Comparison of ENCODE assay signal across 1 cellular context in the genomic region with DNA sequence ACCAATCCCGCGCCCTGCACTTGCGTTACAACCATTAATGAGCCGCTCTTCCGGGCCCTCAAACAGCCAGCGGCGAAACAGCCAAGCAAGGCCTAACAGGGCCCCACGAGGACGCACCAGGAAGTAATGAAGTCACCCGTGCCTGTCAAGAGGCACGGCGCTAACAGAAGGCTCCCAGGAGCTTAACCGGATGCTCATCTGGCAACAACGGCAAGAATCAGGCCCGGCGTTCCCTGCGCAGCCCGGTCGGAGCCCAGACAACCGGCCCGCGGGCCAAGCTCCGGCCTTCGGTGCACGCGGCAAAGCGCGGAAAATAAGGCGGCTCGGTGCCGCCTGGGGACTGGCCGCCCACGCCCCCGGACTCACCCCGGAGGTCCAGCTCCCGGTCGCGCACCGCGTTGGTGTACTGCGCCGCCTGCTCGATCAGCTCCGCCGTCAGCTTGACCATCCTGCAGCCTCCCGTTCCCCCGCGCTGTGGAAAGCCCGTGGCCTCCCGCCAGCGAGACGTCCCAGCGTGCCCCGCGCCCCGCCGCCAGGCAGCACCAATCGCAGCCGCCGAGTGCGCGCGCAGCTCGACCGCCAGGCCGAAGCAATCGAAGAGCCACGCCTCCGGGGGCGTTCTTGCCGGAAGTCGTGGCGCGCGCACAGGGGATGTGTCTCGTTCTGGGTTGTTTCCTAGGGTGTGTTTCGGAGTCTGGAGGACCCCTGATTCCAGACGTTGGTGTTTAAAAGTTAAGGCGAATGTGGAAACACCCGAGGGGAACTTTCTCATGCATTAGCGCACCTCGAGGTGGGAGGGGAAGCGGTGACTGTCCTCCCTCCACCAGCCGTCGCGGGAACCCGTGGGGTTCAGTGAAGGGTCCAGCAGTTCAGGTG.
A peak's percentile ranks its signal among the peaks of the same experiment; 100 is the strongest.
TF ChIP-seq lines count a peak whose summit lies in the region.

A gene (minus strand): TSS at position 518 of the 876 bp plus-strand sequence. CDS start 70 bp downstream, at position 448.

TF ChIP-seq in K562, 482 proteins besides CTCF, POLR2A, EP300 and RAD21 (continued from another document and continues in another):
- TF ChIP-seq, protein P1, sequence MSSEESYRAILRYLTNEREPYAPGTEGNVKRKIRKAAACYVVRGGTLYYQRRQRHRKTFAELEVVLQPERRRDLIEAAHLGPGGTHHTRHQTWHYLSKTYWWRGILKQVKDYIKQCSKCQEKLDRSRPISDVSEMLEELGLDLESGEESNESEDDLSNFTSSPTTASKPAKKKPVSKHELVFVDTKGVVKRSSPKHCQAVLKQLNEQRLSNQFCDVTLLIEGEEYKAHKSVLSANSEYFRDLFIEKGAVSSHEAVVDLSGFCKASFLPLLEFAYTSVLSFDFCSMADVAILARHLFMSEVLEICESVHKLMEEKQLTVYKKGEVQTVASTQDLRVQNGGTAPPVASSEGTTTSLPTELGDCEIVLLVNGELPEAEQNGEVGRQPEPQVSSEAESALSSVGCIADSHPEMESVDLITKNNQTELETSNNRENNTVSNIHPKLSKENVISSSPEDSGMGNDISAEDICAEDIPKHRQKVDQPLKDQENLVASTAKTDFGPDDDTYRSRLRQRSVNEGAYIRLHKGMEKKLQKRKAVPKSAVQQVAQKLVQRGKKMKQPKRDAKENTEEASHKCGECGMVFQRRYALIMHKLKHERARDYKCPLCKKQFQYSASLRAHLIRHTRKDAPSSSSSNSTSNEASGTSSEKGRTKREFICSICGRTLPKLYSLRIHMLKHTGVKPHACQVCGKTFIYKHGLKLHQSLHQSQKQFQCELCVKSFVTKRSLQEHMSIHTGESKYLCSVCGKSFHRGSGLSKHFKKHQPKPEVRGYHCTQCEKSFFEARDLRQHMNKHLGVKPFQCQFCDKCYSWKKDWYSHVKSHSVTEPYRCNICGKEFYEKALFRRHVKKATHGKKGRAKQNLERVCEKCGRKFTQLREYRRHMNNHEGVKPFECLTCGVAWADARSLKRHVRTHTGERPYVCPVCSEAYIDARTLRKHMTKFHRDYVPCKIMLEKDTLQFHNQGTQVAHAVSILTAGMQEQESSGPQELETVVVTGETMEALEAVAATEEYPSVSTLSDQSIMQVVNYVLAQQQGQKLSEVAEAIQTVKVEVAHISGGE (CRISPR knock-in tag; IDR thresholded peaks at IDR 0.05): peak in 1 of 3 experiments; percentile 90; a peak in 2 of 6 replicates
- TF ChIP-seq NCOA6 (IDR thresholded peaks at IDR 0.05) (peak; percentile 65; the same call in 1 of the 2 replicates), HNRNPUL1 (IDR thresholded peaks at IDR 0.05; ENCODE audit: low read length) (no peak), ZNF764 (CRISPR knock-in tag; IDR thresholded peaks at IDR 0.05; ENCODE audit: low read depth) (no peak), MCM5 (IDR thresholded peaks at IDR 0.05; ENCODE audit: low read depth) (no peak), ZNF431 (CRISPR knock-in tag; IDR thresholded peaks at IDR 0.05) (peak; percentile 45; the same call in 1 of the 2 replicates), NRF1 (conservative IDR thresholded peaks at IDR 0.05 in 1 of 2, IDR thresholded peaks at IDR 0.05 in 1 of 2) (peak; percentile 88 to 91), NFIX (CRISPR knock-in tag; IDR thresholded peaks at IDR 0.05; ENCODE audit: low read depth) (no peak), ZNF75A (CRISPR knock-in tag; IDR thresholded peaks at IDR 0.05) (no peak), ZNF175 (CRISPR knock-in tag; IDR thresholded peaks at IDR 0.05; ENCODE audit: low read depth) (0 out of 2 replicates have a peak, but pooled peaks have one; percentile 27), GABPB1 (CRISPR knock-in tag; IDR thresholded peaks at IDR 0.05) (peak; percentile 97), ESRRA (IDR thresholded peaks at IDR 0.05; ENCODE audit: borderline replicate concordance, low read depth) (peak; percentile 61), DMBX1 (CRISPR knock-in tag; IDR thresholded peaks at IDR 0.05; ENCODE audit: borderline replicate concordance) (no peak), BACH1 (tag; IDR thresholded peaks at IDR 0.05) (no peak), THRAP3 (IDR thresholded peaks at IDR 0.05; ENCODE audit: borderline replicate concordance) (no peak), ZSCAN29 (IDR thresholded peaks at IDR 0.05) (no peak), IRF2 (CRISPR knock-in tag; IDR thresholded peaks at IDR 0.05) (no peak), ASH1L (IDR thresholded peaks at IDR 0.05; ENCODE audit: borderline replicate concordance, low read depth, partially characterized antibody) (no peak), LEF1 (IDR thresholded peaks at IDR 0.05) (no peak), CBFB (CRISPR knock-in tag; IDR thresholded peaks at IDR 0.05) (no peak), HEY1 (CRISPR knock-in tag; IDR thresholded peaks at IDR 0.05; ENCODE audit: borderline replicate concordance) (no peak), SMAD2 (IDR thresholded peaks at IDR 0.05; ENCODE audit: low read depth, low read length) (no peak), HMG20A (CRISPR knock-in tag; conservative IDR thresholded peaks at IDR 0.05) (no peak), ZNF134 (CRISPR knock-in tag; conservative IDR thresholded peaks at IDR 0.05) (no peak), ZNF436 (CRISPR knock-in tag; IDR thresholded peaks at IDR 0.05) (no peak), RBM14 (IDR thresholded peaks at IDR 0.05; ENCODE audit: borderline replicate concordance, insufficient read depth, low read depth, low read length) (no peak), NCOA1 (IDR thresholded peaks at IDR 0.05; ENCODE audit: low read depth) (0 out of 2 replicates have a peak, but pooled peaks have one; percentile 34), ATF7 (IDR thresholded peaks at IDR 0.05) (peak; percentile 74)
- TF ChIP-seq, protein P2, sequence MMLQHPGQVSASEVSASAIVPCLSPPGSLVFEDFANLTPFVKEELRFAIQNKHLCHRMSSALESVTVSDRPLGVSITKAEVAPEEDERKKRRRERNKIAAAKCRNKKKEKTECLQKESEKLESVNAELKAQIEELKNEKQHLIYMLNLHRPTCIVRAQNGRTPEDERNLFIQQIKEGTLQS (IDR thresholded peaks at IDR 0.05): 0 out of 2 replicates have a peak, but pooled peaks have one; percentile 18
- TF ChIP-seq, protein P2 (CRISPR knock-in tag; conservative IDR thresholded peaks at IDR 0.05): 0 out of 2 replicates have a peak, but pooled peaks have one; percentile 28
- TF ChIP-seq, protein P3, sequence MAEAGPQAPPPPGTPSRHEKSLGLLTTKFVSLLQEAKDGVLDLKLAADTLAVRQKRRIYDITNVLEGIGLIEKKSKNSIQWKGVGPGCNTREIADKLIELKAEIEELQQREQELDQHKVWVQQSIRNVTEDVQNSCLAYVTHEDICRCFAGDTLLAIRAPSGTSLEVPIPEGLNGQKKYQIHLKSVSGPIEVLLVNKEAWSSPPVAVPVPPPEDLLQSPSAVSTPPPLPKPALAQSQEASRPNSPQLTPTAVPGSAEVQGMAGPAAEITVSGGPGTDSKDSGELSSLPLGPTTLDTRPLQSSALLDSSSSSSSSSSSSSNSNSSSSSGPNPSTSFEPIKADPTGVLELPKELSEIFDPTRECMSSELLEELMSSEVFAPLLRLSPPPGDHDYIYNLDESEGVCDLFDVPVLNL (CRISPR knock-in tag; IDR thresholded peaks at IDR 0.05; ENCODE audit: low read depth): peak; percentile 82
- TF ChIP-seq, protein P4, sequence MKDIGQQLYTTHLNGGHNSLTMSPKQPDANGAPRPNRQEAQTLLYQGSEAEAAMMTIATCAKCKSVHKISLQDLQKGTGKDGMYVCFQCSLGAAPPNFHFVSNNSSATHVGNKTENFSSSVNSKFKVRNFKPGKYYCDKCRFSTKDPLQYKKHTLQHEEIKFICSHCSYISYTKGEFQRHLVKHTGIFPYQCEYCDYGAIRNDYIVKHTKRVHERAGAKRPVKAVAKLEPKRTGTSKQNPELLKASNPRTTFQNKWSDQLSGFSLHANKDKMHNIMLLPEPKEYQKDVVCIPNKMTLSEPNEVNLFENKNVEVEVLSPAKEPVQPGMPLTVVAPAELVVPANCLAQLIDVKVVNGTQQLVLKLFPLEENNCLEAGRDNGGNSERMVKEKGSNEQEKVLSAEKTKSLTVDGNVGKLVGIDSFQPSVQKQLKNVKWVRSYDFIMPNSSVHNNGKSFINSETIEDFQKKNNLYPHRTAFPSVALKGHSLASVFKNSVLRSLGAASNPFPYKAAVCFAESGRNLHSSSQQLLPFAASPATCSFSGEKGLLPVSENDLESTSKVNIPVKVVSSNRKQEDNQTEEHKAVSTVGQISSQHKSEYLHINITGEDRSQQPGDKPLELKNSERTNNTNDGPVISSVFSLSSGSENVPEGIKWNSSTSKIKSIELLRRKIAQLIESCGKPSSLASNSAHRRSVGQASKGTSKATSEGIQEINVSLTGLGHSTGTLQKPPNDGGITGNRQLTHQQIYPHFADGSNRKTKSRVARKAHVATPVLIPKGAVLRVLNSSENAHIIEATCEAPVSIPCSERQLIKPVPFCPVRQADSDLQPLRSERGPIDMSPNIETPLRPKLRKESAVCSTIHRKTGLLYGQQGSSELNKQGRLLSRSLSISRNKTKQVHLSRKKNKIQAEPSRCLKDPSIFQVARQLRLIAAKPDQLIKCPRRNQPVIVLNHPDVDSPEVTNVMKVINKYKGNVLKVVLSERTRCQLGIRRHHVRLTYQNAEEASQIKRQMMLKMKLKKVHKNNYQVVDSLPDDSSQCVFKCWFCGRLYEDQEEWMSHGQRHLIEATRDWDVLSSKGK (CRISPR knock-in tag; IDR thresholded peaks at IDR 0.05): no peak
- TF ChIP-seq, protein P5, sequence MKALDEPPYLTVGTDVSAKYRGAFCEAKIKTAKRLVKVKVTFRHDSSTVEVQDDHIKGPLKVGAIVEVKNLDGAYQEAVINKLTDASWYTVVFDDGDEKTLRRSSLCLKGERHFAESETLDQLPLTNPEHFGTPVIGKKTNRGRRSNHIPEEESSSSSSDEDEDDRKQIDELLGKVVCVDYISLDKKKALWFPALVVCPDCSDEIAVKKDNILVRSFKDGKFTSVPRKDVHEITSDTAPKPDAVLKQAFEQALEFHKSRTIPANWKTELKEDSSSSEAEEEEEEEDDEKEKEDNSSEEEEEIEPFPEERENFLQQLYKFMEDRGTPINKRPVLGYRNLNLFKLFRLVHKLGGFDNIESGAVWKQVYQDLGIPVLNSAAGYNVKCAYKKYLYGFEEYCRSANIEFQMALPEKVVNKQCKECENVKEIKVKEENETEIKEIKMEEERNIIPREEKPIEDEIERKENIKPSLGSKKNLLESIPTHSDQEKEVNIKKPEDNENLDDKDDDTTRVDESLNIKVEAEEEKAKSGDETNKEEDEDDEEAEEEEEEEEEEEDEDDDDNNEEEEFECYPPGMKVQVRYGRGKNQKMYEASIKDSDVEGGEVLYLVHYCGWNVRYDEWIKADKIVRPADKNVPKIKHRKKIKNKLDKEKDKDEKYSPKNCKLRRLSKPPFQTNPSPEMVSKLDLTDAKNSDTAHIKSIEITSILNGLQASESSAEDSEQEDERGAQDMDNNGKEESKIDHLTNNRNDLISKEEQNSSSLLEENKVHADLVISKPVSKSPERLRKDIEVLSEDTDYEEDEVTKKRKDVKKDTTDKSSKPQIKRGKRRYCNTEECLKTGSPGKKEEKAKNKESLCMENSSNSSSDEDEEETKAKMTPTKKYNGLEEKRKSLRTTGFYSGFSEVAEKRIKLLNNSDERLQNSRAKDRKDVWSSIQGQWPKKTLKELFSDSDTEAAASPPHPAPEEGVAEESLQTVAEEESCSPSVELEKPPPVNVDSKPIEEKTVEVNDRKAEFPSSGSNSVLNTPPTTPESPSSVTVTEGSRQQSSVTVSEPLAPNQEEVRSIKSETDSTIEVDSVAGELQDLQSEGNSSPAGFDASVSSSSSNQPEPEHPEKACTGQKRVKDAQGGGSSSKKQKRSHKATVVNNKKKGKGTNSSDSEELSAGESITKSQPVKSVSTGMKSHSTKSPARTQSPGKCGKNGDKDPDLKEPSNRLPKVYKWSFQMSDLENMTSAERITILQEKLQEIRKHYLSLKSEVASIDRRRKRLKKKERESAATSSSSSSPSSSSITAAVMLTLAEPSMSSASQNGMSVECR (CRISPR knock-in tag; IDR thresholded peaks at IDR 0.05): peak; percentile 98
- TF ChIP-seq, protein P6, sequence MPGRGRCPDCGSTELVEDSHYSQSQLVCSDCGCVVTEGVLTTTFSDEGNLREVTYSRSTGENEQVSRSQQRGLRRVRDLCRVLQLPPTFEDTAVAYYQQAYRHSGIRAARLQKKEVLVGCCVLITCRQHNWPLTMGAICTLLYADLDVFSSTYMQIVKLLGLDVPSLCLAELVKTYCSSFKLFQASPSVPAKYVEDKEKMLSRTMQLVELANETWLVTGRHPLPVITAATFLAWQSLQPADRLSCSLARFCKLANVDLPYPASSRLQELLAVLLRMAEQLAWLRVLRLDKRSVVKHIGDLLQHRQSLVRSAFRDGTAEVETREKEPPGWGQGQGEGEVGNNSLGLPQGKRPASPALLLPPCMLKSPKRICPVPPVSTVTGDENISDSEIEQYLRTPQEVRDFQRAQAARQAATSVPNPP (IDR thresholded peaks at IDR 0.05; ENCODE audit: borderline replicate concordance, insufficient read depth, insufficient read length): no peak
- TF ChIP-seq, protein P7, sequence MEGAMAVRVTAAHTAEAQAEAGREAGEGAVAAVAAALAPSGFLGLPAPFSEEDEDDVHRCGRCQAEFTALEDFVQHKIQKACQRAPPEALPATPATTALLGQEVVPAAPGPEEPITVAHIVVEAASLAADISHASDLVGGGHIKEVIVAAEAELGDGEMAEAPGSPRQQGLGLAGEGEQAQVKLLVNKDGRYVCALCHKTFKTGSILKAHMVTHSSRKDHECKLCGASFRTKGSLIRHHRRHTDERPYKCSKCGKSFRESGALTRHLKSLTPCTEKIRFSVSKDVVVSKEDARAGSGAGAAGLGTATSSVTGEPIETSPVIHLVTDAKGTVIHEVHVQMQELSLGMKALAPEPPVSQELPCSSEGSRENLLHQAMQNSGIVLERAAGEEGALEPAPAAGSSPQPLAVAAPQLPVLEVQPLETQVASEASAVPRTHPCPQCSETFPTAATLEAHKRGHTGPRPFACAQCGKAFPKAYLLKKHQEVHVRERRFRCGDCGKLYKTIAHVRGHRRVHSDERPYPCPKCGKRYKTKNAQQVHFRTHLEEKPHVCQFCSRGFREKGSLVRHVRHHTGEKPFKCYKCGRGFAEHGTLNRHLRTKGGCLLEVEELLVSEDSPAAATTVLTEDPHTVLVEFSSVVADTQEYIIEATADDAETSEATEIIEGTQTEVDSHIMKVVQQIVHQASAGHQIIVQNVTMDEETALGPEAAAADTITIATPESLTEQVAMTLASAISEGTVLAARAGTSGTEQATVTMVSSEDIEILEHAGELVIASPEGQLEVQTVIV (CRISPR knock-in tag; IDR thresholded peaks at IDR 0.05; ENCODE audit: borderline replicate concordance): no peak
- TF ChIP-seq, protein P8, sequence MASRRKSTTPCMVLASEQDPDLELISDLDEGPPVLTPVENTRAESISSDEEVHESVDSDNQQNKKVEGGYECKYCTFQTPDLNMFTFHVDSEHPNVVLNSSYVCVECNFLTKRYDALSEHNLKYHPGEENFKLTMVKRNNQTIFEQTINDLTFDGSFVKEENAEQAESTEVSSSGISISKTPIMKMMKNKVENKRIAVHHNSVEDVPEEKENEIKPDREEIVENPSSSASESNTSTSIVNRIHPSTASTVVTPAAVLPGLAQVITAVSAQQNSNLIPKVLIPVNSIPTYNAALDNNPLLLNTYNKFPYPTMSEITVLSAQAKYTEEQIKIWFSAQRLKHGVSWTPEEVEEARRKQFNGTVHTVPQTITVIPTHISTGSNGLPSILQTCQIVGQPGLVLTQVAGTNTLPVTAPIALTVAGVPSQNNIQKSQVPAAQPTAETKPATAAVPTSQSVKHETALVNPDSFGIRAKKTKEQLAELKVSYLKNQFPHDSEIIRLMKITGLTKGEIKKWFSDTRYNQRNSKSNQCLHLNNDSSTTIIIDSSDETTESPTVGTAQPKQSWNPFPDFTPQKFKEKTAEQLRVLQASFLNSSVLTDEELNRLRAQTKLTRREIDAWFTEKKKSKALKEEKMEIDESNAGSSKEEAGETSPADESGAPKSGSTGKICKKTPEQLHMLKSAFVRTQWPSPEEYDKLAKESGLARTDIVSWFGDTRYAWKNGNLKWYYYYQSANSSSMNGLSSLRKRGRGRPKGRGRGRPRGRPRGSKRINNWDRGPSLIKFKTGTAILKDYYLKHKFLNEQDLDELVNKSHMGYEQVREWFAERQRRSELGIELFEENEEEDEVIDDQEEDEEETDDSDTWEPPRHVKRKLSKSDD (conservative IDR thresholded peaks at IDR 0.05; ENCODE audit: low read length): no peak; the same call in 1 of the 2 replicates
